ENCODE assay signal across 7 cellular contexts in the genomic region with DNA sequence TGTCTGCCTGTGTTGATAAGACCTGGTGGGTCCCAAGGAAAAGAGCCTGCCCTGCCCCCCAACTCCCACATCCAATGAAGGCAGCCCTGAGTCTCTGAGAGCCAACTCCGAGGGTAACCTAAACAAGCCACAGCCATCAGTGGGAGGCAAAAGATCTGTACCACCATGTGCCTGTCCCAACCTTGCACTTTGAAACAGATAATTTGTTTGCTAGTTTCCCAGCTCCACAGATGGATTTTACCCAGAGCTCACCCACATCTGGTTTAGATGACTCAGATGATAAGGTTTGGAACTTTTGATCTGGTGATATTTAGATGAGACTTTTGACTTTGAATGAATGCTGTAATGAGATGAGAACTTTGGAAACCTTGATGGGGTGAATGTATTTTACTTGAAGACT.
"Had no signal": no experiment of that assay in that cellular context is flagged by ENCODE, and none has a peak within 500 bp of the region (broad histone marks: within the 10 kb centered on the region; RNA-seq: fewer than 3 reads in every experiment).

No MANE protein-coding gene starts in this region.

- DNase-seq: H9, HCEC 1CT had no signal

- ATAC-seq: GM23338 had no signal

- H2AFZ ChIP-seq: GM23338 had no signal

- H3K36me3 Mint-ChIP-seq: IgD-negative memory B cell had no signal

- H3K27ac Mint-ChIP-seq: GM23338, H9 had no signal

- H3K4me2 ChIP-seq: GM23338 had no signal

- H3K4me3 ChIP-seq: GM23338 had no signal

- H3K4me1 Mint-ChIP-seq: IgD-negative memory B cell had no signal

- H3K4me3 Mint-ChIP-seq: GM23338, H9, IgD-negative memory B cell had no signal

- FAIRE-seq: H1, H54, HTR-8/SVneo had no signal
